8 cellular contexts compared by ENCODE assay signal in genomic region chr10:21675157-21675796, GRCh38.
DNase-seq lines count a peak whose midpoint lies in the region; ATAC-seq lines count a peak whose summit lies in the region.

No MANE protein-coding gene starts in this region.

- no peaks in the 10 kb centered on the region for H3K27me3 Mint-ChIP-seq in CD4-positive, CD25-positive, alpha-beta regulatory T cell

- H3K4me1 Mint-ChIP-seq in CD4-positive, CD25-positive, alpha-beta regulatory T cell: peaks cover 11 to 18% (median 15%) of the 10 kb centered on the region in 4 donors

- H3K4me3 ChIP-seq in CD4-positive, CD25-positive, alpha-beta regulatory T cell (ENCODE audit: low read depth, low read length): no peak overlapping the region

- H3K36me3 Mint-ChIP-seq in CD4-positive, CD25-positive, alpha-beta regulatory T cell: peaks cover 10% of the 10 kb centered on the region

- no peak overlapping the region for H3K27ac ChIP-seq in CD4-positive, CD25-positive, alpha-beta regulatory T cell (ENCODE audit: insufficient read depth, low read length, poor library complexity, severe bottlenecking)

- H3K27ac Mint-ChIP-seq in CD4-positive, CD25-positive, alpha-beta regulatory T cell: peak overlapping the region in 1 of 3 donors; percentile 27

- H3K36me3 ChIP-seq in CD4-positive, CD25-positive, alpha-beta regulatory T cell (ENCODE audit: control insufficient read depth, insufficient read depth, low read length): peaks cover 12% of the 10 kb centered on the region

- no peaks in the 10 kb centered on the region for H3K4me1 ChIP-seq in CD4-positive, CD25-positive, alpha-beta regulatory T cell (ENCODE audit: control insufficient read depth, insufficient read depth, low read length, poor library complexity, severe bottlenecking)

- no peaks in the 10 kb centered on the region for H3K9me3 Mint-ChIP-seq in CD4-positive, CD25-positive, alpha-beta regulatory T cell

- ATAC-seq in CD4-positive, CD25-positive, alpha-beta regulatory T cell (ENCODE audit: low read depth in 2 of 2): peak in 1 of 2 donors; percentile 60
- peak; percentile 51 for ATAC-seq in GM18907 (IDR thresholded peaks at IDR 0.05; ENCODE audit: unreplicated experiment)

- H3K27me3 ChIP-seq in CD4-positive, CD25-positive, alpha-beta regulatory T cell (ENCODE audit: control insufficient read depth, insufficient read depth, low read length): no peaks in the 10 kb centered on the region

- peak in 2 of 3 donors; percentile 30 to 45 for DNase-seq in CD4-positive, CD25-positive, alpha-beta regulatory T cell
- peak; percentile 6 for DNase-seq in NCI-H226
- peak; percentile 21 for DNase-seq in activated naive CD4-positive, alpha-beta T cell treated with anti-CD3 and anti-CD28 coated beads, Interleukin-2, amount 50 U/mL, for 16 hours
- peak; percentile 44 for DNase-seq in iPS-NIHi11 (ENCODE audit: low spot score)
- DNase-seq in stimulated activated CD4-positive, alpha-beta T cell treated with anti-CD3 and anti-CD28 coated beads, TNF-alpha, amount 100 ng/mL, for 48 hours (ENCODE audit: low read depth in 3 of 3): peak in 2 of 3 donors; percentile 3 to 28
- DNase-seq in cerebellar nuclear complex (lab: John Stamatoyannopoulos, UW): no peak
- no peak for DNase-seq in NCI-H1930 (lab: John Stamatoyannopoulos, UW)

- no peaks in the 10 kb centered on the region for H3K9me3 ChIP-seq in CD4-positive, CD25-positive, alpha-beta regulatory T cell (ENCODE audit: control insufficient read depth in 2 of 2, low read length in 2 of 2)

- no peak overlapping the region for H3K4me3 Mint-ChIP-seq in CD4-positive, CD25-positive, alpha-beta regulatory T cell

Comparison
In these comparisons a context has a peak if more than half of its experiments do, and no peak if none do; other contexts are left out.
1. DNase-seq: peak in CD4-positive, CD25-positive, alpha-beta regulatory T cell (2 of 3), NCI-H226 (single experiment), activated naive CD4-positive, alpha-beta T cell treated with anti-CD3 and anti-CD28 coated beads, Interleukin-2, amount 50 U/mL, for 16 hours (single experiment), iPS-NIHi11 (single experiment) and stimulated activated CD4-positive, alpha-beta T cell treated with anti-CD3 and anti-CD28 coated beads, TNF-alpha, amount 100 ng/mL, for 48 hours (2 of 3); none in cerebellar nuclear complex (0 of 2) and NCI-H1930 (0 of 2).